ENCODE assay signal across 1 cellular context in genomic region chr16:68282064-68282452, GRCh38.
TF ChIP-seq lines count a peak whose summit lies in the region.

No MANE protein-coding gene starts in this region.

TF ChIP-seq in GM12878, 131 proteins besides CTCF, POLR2A, EP300 and RAD21:
- TF ChIP-seq, protein P1, sequence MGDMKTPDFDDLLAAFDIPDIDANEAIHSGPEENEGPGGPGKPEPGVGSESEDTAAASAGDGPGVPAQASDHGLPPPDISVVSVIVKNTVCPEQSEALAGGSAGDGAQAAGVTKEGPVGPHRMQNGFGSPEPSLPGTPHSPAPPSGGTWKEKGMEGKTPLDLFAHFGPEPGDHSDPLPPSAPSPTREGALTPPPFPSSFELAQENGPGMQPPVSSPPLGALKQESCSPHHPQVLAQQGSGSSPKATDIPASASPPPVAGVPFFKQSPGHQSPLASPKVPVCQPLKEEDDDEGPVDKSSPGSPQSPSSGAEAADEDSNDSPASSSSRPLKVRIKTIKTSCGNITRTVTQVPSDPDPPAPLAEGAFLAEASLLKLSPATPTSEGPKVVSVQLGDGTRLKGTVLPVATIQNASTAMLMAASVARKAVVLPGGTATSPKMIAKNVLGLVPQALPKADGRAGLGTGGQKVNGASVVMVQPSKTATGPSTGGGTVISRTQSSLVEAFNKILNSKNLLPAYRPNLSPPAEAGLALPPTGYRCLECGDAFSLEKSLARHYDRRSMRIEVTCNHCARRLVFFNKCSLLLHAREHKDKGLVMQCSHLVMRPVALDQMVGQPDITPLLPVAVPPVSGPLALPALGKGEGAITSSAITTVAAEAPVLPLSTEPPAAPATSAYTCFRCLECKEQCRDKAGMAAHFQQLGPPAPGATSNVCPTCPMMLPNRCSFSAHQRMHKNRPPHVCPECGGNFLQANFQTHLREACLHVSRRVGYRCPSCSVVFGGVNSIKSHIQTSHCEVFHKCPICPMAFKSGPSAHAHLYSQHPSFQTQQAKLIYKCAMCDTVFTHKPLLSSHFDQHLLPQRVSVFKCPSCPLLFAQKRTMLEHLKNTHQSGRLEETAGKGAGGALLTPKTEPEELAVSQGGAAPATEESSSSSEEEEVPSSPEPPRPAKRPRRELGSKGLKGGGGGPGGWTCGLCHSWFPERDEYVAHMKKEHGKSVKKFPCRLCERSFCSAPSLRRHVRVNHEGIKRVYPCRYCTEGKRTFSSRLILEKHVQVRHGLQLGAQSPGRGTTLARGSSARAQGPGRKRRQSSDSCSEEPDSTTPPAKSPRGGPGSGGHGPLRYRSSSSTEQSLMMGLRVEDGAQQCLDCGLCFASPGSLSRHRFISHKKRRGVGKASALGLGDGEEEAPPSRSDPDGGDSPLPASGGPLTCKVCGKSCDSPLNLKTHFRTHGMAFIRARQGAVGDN (IDR thresholded peaks at IDR 0.05) = no peak
- no peak for TF ChIP-seq ATF3 (IDR thresholded peaks at IDR 0.05; ENCODE audit: borderline replicate concordance, extremely low read depth, low read depth, low read length)
- TF ChIP-seq, protein P2, sequence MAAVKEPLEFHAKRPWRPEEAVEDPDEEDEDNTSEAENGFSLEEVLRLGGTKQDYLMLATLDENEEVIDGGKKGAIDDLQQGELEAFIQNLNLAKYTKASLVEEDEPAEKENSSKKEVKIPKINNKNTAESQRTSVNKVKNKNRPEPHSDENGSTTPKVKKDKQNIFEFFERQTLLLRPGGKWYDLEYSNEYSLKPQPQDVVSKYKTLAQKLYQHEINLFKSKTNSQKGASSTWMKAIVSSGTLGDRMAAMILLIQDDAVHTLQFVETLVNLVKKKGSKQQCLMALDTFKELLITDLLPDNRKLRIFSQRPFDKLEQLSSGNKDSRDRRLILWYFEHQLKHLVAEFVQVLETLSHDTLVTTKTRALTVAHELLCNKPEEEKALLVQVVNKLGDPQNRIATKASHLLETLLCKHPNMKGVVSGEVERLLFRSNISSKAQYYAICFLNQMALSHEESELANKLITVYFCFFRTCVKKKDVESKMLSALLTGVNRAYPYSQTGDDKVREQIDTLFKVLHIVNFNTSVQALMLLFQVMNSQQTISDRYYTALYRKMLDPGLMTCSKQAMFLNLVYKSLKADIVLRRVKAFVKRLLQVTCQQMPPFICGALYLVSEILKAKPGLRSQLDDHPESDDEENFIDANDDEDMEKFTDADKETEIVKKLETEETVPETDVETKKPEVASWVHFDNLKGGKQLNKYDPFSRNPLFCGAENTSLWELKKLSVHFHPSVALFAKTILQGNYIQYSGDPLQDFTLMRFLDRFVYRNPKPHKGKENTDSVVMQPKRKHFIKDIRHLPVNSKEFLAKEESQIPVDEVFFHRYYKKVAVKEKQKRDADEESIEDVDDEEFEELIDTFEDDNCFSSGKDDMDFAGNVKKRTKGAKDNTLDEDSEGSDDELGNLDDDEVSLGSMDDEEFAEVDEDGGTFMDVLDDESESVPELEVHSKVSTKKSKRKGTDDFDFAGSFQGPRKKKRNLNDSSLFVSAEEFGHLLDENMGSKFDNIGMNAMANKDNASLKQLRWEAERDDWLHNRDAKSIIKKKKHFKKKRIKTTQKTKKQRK (IDR thresholded peaks at IDR 0.05; ENCODE audit: low read depth, low read length) = no peak
- TF ChIP-seq ZNF274 (IDR thresholded peaks at IDR 0.05; ENCODE audit: insufficient read depth, insufficient read length) = no peak
- TF ChIP-seq, protein P3, sequence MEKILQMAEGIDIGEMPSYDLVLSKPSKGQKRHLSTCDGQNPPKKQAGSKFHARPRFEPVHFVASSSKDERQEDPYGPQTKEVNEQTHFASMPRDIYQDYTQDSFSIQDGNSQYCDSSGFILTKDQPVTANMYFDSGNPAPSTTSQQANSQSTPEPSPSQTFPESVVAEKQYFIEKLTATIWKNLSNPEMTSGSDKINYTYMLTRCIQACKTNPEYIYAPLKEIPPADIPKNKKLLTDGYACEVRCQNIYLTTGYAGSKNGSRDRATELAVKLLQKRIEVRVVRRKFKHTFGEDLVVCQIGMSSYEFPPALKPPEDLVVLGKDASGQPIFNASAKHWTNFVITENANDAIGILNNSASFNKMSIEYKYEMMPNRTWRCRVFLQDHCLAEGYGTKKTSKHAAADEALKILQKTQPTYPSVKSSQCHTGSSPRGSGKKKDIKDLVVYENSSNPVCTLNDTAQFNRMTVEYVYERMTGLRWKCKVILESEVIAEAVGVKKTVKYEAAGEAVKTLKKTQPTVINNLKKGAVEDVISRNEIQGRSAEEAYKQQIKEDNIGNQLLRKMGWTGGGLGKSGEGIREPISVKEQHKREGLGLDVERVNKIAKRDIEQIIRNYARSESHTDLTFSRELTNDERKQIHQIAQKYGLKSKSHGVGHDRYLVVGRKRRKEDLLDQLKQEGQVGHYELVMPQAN (conservative IDR thresholded peaks at IDR 0.05) = no peak
- TF ChIP-seq, protein P4, sequence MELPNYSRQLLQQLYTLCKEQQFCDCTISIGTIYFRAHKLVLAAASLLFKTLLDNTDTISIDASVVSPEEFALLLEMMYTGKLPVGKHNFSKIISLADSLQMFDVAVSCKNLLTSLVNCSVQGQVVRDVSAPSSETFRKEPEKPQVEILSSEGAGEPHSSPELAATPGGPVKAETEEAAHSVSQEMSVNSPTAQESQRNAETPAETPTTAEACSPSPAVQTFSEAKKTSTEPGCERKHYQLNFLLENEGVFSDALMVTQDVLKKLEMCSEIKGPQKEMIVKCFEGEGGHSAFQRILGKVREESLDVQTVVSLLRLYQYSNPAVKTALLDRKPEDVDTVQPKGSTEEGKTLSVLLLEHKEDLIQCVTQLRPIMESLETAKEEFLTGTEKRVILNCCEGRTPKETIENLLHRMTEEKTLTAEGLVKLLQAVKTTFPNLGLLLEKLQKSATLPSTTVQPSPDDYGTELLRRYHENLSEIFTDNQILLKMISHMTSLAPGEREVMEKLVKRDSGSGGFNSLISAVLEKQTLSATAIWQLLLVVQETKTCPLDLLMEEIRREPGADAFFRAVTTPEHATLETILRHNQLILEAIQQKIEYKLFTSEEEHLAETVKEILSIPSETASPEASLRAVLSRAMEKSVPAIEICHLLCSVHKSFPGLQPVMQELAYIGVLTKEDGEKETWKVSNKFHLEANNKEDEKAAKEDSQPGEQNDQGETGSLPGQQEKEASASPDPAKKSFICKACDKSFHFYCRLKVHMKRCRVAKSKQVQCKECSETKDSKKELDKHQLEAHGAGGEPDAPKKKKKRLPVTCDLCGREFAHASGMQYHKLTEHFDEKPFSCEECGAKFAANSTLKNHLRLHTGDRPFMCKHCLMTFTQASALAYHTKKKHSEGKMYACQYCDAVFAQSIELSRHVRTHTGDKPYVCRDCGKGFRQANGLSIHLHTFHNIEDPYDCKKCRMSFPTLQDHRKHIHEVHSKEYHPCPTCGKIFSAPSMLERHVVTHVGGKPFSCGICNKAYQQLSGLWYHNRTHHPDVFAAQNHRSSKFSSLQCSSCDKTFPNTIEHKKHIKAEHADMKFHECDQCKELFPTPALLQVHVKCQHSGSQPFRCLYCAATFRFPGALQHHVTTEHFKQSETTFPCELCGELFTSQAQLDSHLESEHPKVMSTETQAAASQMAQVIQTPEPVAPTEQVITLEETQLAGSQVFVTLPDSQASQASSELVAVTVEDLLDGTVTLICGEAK (IDR thresholded peaks at IDR 0.05; ENCODE audit: borderline replicate concordance) = no peak
- no peak for TF ChIP-seq SP1 (IDR thresholded peaks at IDR 0.05; ENCODE audit: low read depth, low read length)
- no peak for TF ChIP-seq CBFB (IDR thresholded peaks at IDR 0.05; ENCODE audit: low read depth)
- no peak for TF ChIP-seq NFYA (IDR thresholded peaks at IDR 0.05; ENCODE audit: borderline replicate concordance, low read depth, low read length)
- TF ChIP-seq GATAD2B (conservative IDR thresholded peaks at IDR 0.05; ENCODE audit: low read depth) = no peak
- no peak for TF ChIP-seq MTA2 (IDR thresholded peaks at IDR 0.05; ENCODE audit: low read depth)
- TF ChIP-seq STAT3 (IDR thresholded peaks at IDR 0.05; ENCODE audit: low read depth, low read length) = no peak
- no peak for TF ChIP-seq PBX3 (IDR thresholded peaks at IDR 0.05; ENCODE audit: insufficient replicate concordance, low read depth, low read length)
- TF ChIP-seq CUX1 (IDR thresholded peaks at IDR 0.05; ENCODE audit: insufficient replicate concordance, low read depth, low read length) = no peak
